Comparison of ENCODE assay signal across 30 cellular contexts in genomic region chr1:207463571-207463970, GRCh38. TPM values are rescaled to one million over a fixed set of nuclear protein-coding genes. Genes with fewer than 3 reads are reported as not detected.
"Had no signal": no experiment of that assay in that cellular context is flagged by ENCODE, and none has a peak within 500 bp of the region (broad histone marks: within the 10 kb centered on the region; RNA-seq: fewer than 3 reads in every experiment).

No MANE protein-coding gene starts in this region.

- H3K36me3 Mint-ChIP-seq: activated naive CD4-positive, alpha-beta T cell treated with anti-CD3 and anti-CD28 coated beads, Interleukin-2, amount 10 ng/mL, durations not matched to agents 7 days and 5 days; stimulated activated effector memory CD8-positive, alpha-beta T cell treated with anti-CD3 and anti-CD28 coated beads, Interleukin-12 subunit alpha, Interleukin-12 subunit beta, amount 100 ng/mL, for 72 hours had no signal

- ATAC-seq: foreskin keratinocyte, heart right ventricle, left lung, pancreas, upper lobe of right lung had no signal

- H3K27me3 ChIP-seq: sigmoid colon, tibial artery had no signal

- H3K9me3 Mint-ChIP-seq: activated naive CD4-positive, alpha-beta T cell treated with anti-CD3 and anti-CD28 coated beads, Interleukin-2, amount 10 ng/mL, durations not matched to agents 7 days and 5 days; activated naive CD8-positive, alpha-beta T cell treated with anti-CD3 and anti-CD28 coated beads, Interleukin-2, amount 50 U/mL, for 24 hours; neural crest cell; stimulated activated effector memory CD8-positive, alpha-beta T cell treated with anti-CD3 and anti-CD28 coated beads, Interleukin-12 subunit alpha, Interleukin-12 subunit beta, amount 100 ng/mL, for 72 hours had no signal

- H3K27ac Mint-ChIP-seq: activated CD4-positive, alpha-beta T cell treated with anti-CD3 and anti-CD28 coated beads for 36 hours; activated naive CD4-positive, alpha-beta T cell treated with anti-CD3 and anti-CD28 coated beads, Interleukin-2, amount 10 ng/mL, durations not matched to agents 7 days and 5 days; activated naive CD8-positive, alpha-beta T cell treated with anti-CD3 and anti-CD28 coated beads, Interleukin-2, amount 50 U/mL, for 24 hours; stimulated activated effector memory CD8-positive, alpha-beta T cell treated with anti-CD3 and anti-CD28 coated beads, Interleukin-12 subunit alpha, Interleukin-12 subunit beta, amount 100 ng/mL, for 72 hours had no signal

- H3K27ac ChIP-seq: esophagus muscularis mucosa, foreskin keratinocyte, heart right ventricle, left lung, pancreas, prostate gland, sigmoid colon, suprapubic skin, tibial artery, upper lobe of right lung had no signal

- H3K4me1 ChIP-seq: esophagus muscularis mucosa, foreskin keratinocyte, heart right ventricle, left lung, pancreas, prostate gland, sigmoid colon, suprapubic skin, tibial artery, upper lobe of right lung had no signal

- H3K27me3 Mint-ChIP-seq: activated naive CD8-positive, alpha-beta T cell treated with anti-CD3 and anti-CD28 coated beads, Interleukin-2, amount 50 U/mL, for 24 hours had no signal

- H3K36me3 ChIP-seq: esophagus muscularis mucosa, heart right ventricle, left lung, pancreas, prostate gland, sigmoid colon, suprapubic skin, tibial artery, upper lobe of right lung had no signal

- DNase-seq: activated CD4-positive, alpha-beta T cell treated with anti-CD3 and anti-CD28 coated beads for 36 hours; activated CD4-positive, CD25-positive, alpha-beta regulatory T cell; activated CD8-positive, alpha-beta memory T cell treated with anti-CD3 and anti-CD28 coated beads for 24 hours; activated gamma-delta T cell; activated naive CD4-positive, alpha-beta T cell treated with anti-CD3 and anti-CD28 coated beads, Interleukin-2, amount 10 ng/mL, durations not matched to agents 7 days and 5 days; activated naive CD8-positive, alpha-beta T cell treated with anti-CD3 and anti-CD28 coated beads, Interleukin-2, amount 50 U/mL, for 24 hours; activated T-cell treated with anti-CD3 and anti-CD28 coated beads, Interleukin-2, amount 50 U/mL, for 1 hour; amygdala; caudate nucleus; cortex of kidney; heart right ventricle; kidney glomerular epithelial cell; left lung; nucleus accumbens; pancreas; sigmoid colon; small intestine; stimulated activated CD4-positive, alpha-beta T cell treated with anti-CD3 and anti-CD28 coated beads, Interleukin-4, amount 100 ng/mL, for 24 hours; SW 1271; tibial artery; upper lobe of right lung had no signal

- H3K4me3 Mint-ChIP-seq: activated CD4-positive, alpha-beta T cell treated with anti-CD3 and anti-CD28 coated beads for 36 hours; activated naive CD4-positive, alpha-beta T cell treated with anti-CD3 and anti-CD28 coated beads, Interleukin-2, amount 10 ng/mL, durations not matched to agents 7 days and 5 days; activated naive CD8-positive, alpha-beta T cell treated with anti-CD3 and anti-CD28 coated beads, Interleukin-2, amount 50 U/mL, for 24 hours; neural crest cell; stimulated activated effector memory CD8-positive, alpha-beta T cell treated with anti-CD3 and anti-CD28 coated beads, Interleukin-12 subunit alpha, Interleukin-12 subunit beta, amount 100 ng/mL, for 72 hours had no signal

- H3K4me3 ChIP-seq: esophagus muscularis mucosa, heart right ventricle, left lung, lung, pancreas, prostate gland, sigmoid colon, suprapubic skin, tibial artery, upper lobe of right lung had no signal

- H3K9me3 ChIP-seq: esophagus muscularis mucosa, heart right ventricle, left lung, pancreas, prostate gland, sigmoid colon, suprapubic skin, tibial artery, upper lobe of right lung had no signal

- H3K4me1 Mint-ChIP-seq: neural crest cell; stimulated activated effector memory CD8-positive, alpha-beta T cell treated with anti-CD3 and anti-CD28 coated beads, Interleukin-12 subunit alpha, Interleukin-12 subunit beta, amount 100 ng/mL, for 72 hours had no signal

RNA-seq across cellular contexts. Expression of gene CR2, which starts 9.4 kb away (rescaled TPM):
- total RNA-seq: chondrocyte, foreskin keratinocyte, glomerular endothelial cell, neural crest cell, sigmoid colon, suprapubic skin had no signal
- polyA plus RNA-seq: foreskin keratinocyte had no signal

RNA-seq across cellular contexts. Expression of gene CR1, which starts 32.4 kb away (rescaled TPM):
- total RNA-seq: chondrocyte, foreskin keratinocyte, glomerular endothelial cell, neural crest cell had no signal
- polyA plus RNA-seq: foreskin keratinocyte had no signal
